In genomic region chr15:94305133-94305532, GRCh38 we compare ENCODE assay signal across 11 cellular contexts.
DNase-seq lines count a peak whose midpoint lies in the region; ATAC-seq and TF ChIP-seq lines count a peak whose summit lies in the region.
"Had no signal": no experiment of that assay in that cellular context is flagged by ENCODE, and none has a peak within 500 bp of the region (broad histone marks: within the 10 kb centered on the region; RNA-seq: fewer than 3 reads in every experiment).

No MANE protein-coding gene starts in this region.

- H3K27me3 Mint-ChIP-seq in CD4-positive, alpha-beta T cell, result no peaks in the 10 kb centered on the region
- no peaks in the 10 kb centered on the region for H3K27me3 Mint-ChIP-seq in activated CD4-positive, alpha-beta memory T cell treated with anti-CD3 and anti-CD28 coated beads for 36 hours

- H3K4me3 ChIP-seq in colonic mucosa, result no peak overlapping the region

- peak; percentile 17 for ATAC-seq in CD4-positive, alpha-beta T cell (ENCODE audit: poor library complexity)
- peak; percentile 46 for ATAC-seq in GM19035 (IDR thresholded peaks at IDR 0.05; ENCODE audit: unreplicated experiment)
- peak; percentile 33 for ATAC-seq in HG03095 (IDR thresholded peaks at IDR 0.05; ENCODE audit: unreplicated experiment)

- no peak for TF ChIP-seq CTCF in CD4-positive, alpha-beta T cell (IDR thresholded peaks at IDR 0.05)
- no peak for TF ChIP-seq CTCF in colonic mucosa (IDR thresholded peaks at IDR 0.05)

- peaks cover 4% of the 10 kb centered on the region for H3K9me3 Mint-ChIP-seq in CD4-positive, alpha-beta T cell
- peaks cover 4% of the 10 kb centered on the region for H3K9me3 Mint-ChIP-seq in activated CD4-positive, alpha-beta memory T cell treated with anti-CD3 and anti-CD28 coated beads for 36 hours

- CTCF ChIA-PET in CD4-positive, alpha-beta T cell (lab: Charles Lee), result no interaction called here
- CTCF ChIA-PET in activated CD4-positive, alpha-beta memory T cell treated with anti-CD3 and anti-CD28 coated beads for 36 hours (lab: Charles Lee), result interaction anchor here (1.2 to 3.9 kb wide), 6 partner anchors 18 to 141 kb away, joined by 3 to 21 read pairs (median 16); partner anchors contain the start of gene MCTP2

- no peak overlapping the region for H3K27ac ChIP-seq in CD4-positive, alpha-beta T cell (ENCODE audit: low read depth, low read length)
- no peak overlapping the region for H3K27ac ChIP-seq in colonic mucosa

- peaks cover 5% of the 10 kb centered on the region for H3K36me3 ChIP-seq in colonic mucosa

- peaks cover 16% of the 10 kb centered on the region for H3K4me1 Mint-ChIP-seq in CD4-positive, alpha-beta T cell (ENCODE audit: low read depth)
- H3K4me1 Mint-ChIP-seq in activated CD4-positive, alpha-beta memory T cell treated with anti-CD3 and anti-CD28 coated beads for 36 hours (ENCODE audit: low read depth), result peaks cover 49% of the 10 kb centered on the region
- H3K4me1 Mint-ChIP-seq: nephron had no signal

- no peak for DNase-seq in CD4-positive, alpha-beta T cell
- peak; percentile 59 for DNase-seq in activated CD4-positive, alpha-beta memory T cell treated with anti-CD3 and anti-CD28 coated beads for 36 hours
- DNase-seq in GOT3 (lab: John Stamatoyannopoulos, UW) (no peak), colonic mucosa (no peak), ureter (ENCODE audit: low spot score) (no peak), retina (no peak)
- DNase-seq: head of caudate nucleus, KG1 had no signal

- H3K9me3 ChIP-seq in CD4-positive, alpha-beta T cell (ENCODE audit: control insufficient read depth, low read length), result no peaks in the 10 kb centered on the region
- H3K9me3 ChIP-seq in colonic mucosa, result no peaks in the 10 kb centered on the region

- H3K4me1 ChIP-seq in colonic mucosa, result no peaks in the 10 kb centered on the region

- no peaks in the 10 kb centered on the region for H3K27me3 ChIP-seq in CD4-positive, alpha-beta T cell (ENCODE audit: control insufficient read depth, insufficient read depth, low read length)
- no peaks in the 10 kb centered on the region for H3K27me3 ChIP-seq in colonic mucosa

- H3K36me3 Mint-ChIP-seq in CD4-positive, alpha-beta T cell (ENCODE audit: low read depth), result peaks cover 42% of the 10 kb centered on the region
- H3K36me3 Mint-ChIP-seq in activated CD4-positive, alpha-beta memory T cell treated with anti-CD3 and anti-CD28 coated beads for 36 hours, result peaks cover 59% of the 10 kb centered on the region

- no peak overlapping the region for H3K27ac Mint-ChIP-seq in CD4-positive, alpha-beta T cell
- peak overlapping the region; percentile 83 for H3K27ac Mint-ChIP-seq in activated CD4-positive, alpha-beta memory T cell treated with anti-CD3 and anti-CD28 coated beads for 36 hours
- H3K27ac Mint-ChIP-seq: nephron had no signal

- H3K9ac ChIP-seq in colonic mucosa (ENCODE audit: low read depth in 2 of 2, low read length in 2 of 2), result no peak overlapping the region

- POLR2A ChIA-PET in CD4-positive, alpha-beta T cell (lab: Charles Lee), result no interaction called here
- POLR2A ChIA-PET in activated CD4-positive, alpha-beta memory T cell treated with anti-CD3 and anti-CD28 coated beads for 36 hours (lab: Charles Lee), result interaction anchor here (2.7 kb wide), 1 partner anchor 74 kb away, joined by 34 read pairs; the partner anchor contains the start of gene MCTP2

- H3K4me3 Mint-ChIP-seq in CD4-positive, alpha-beta T cell, result no peak overlapping the region
- H3K4me3 Mint-ChIP-seq in activated CD4-positive, alpha-beta memory T cell treated with anti-CD3 and anti-CD28 coated beads for 36 hours, result no peak overlapping the region
- H3K4me3 Mint-ChIP-seq: nephron had no signal

- intact Hi-C loops in CD4-positive, alpha-beta T cell (cut with DNase I, micrococcal nuclease), result no loop called here
- intact Hi-C loops in activated CD4-positive, alpha-beta memory T cell treated with anti-CD3 and anti-CD28 coated beads for 36 hours (cut with micrococcal nuclease), result loop anchor here (1.0 to 10.0 kb wide), 5 partner anchors 17 to 280 kb away; partner anchors contain the start of gene MCTP2
- intact Hi-C loops in colonic mucosa (cut with DNase I), result no loop called here
